ENCODE assay signal across 12 cellular contexts in the genomic region with DNA sequence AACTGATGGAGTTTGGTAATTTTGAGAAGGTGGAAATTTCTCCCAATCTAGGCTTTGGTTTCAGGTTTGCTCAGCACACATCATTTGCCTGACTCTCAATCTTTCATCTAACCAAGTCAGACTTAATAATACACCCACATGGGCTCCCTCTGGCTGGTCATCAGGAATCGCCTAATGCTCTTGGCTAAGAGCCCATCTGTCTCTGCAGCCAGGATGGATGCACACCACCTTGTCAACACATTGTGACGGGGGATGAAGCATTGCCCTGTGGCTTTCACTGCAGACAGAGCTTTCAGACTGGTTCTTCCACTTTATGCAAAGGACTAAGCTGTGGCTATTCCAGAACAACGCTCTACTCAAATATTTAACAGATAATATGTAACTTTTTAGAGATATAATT. TPM values are rescaled to one million over a fixed set of nuclear protein-coding genes. Genes with fewer than 3 reads are reported as not detected.
DNase-seq lines count a peak whose midpoint lies in the region; ATAC-seq, FAIRE-seq and TF ChIP-seq lines count a peak whose summit lies in the region.
"Had no signal": no experiment of that assay in that cellular context is flagged by ENCODE, and none has a peak within 500 bp of the region (broad histone marks: within the 10 kb centered on the region; RNA-seq: fewer than 3 reads in every experiment).

No MANE protein-coding gene starts in this region.

- CTCF ChIA-PET in GM12878 (lab: Yijun Ruan, JAX), result interaction anchor here (1.6 to 1.7 kb wide), 2 partner anchors 37 to 199 kb away, joined by 4 to 6 read pairs; a partner anchor contains a TSS

- no peak for TF ChIP-seq EP300 in GM12878 (IDR thresholded peaks at IDR 0.05; ENCODE audit: borderline replicate concordance in 1 of 2, control insufficient read depth in 1 of 2, low read depth in 2 of 2, low read length in 2 of 2)

- no peak for TF ChIP-seq POLR2A in GM12878 (IDR thresholded peaks at IDR 0.05; ENCODE audit: low read depth, low read length)

- no peaks in the 10 kb centered on the region for H3K9me3 ChIP-seq in GM12878 (replicated peaks; ENCODE audit: control insufficient read depth, insufficient read depth, low read length)
- H3K9me3 ChIP-seq in osteoblast (ENCODE audit: low read depth, low read length), result no peaks in the 10 kb centered on the region
- H3K9me3 ChIP-seq in kidney (ENCODE audit: control insufficient read depth in 1 of 2, low read length in 2 of 2), result no peaks in the 10 kb centered on the region

- peaks cover 6% of the 10 kb centered on the region; the same call in 1 of the 2 replicates for H3K4me1 ChIP-seq in GM12878 (ENCODE audit: control insufficient read depth, insufficient read depth, low read length)
- H3K4me1 ChIP-seq in osteoblast (ENCODE audit: insufficient read depth, low read length), result peaks cover 9% of the 10 kb centered on the region
- H3K4me1 ChIP-seq in kidney (ENCODE audit: control insufficient read depth in 1 of 2, insufficient read depth in 1 of 2, low read depth in 1 of 2, low read length in 2 of 2), result peaks cover 0 to 2% of the 10 kb centered on the region in 2 donors

- H3K36me3 ChIP-seq in GM12878 (ENCODE audit: control insufficient read depth in 2 of 2, insufficient read depth in 2 of 2, low read length in 1 of 2) (no peaks in the 10 kb centered on the region), osteoblast (ENCODE audit: insufficient read depth, low read length) (no peaks in the 10 kb centered on the region), kidney (ENCODE audit: control insufficient read depth in 1 of 2, insufficient read depth in 2 of 2, low read length in 2 of 2) (no peaks in the 10 kb centered on the region)

- TF ChIP-seq RAD21 in GM12878 (IDR thresholded peaks at IDR 0.05; ENCODE audit: insufficient read depth, low read depth, low read length), result no peak

- H3K4me1 Mint-ChIP-seq in activated T-cell treated with anti-CD3 and anti-CD28 coated beads, Interleukin-2, amount 50 U/mL, for 72 hours (ENCODE audit: low read depth), result peaks cover 6% of the 10 kb centered on the region

- peaks cover 2 to 3% of the 10 kb centered on the region in 2 donors for H3K9me3 Mint-ChIP-seq in activated T-cell treated with anti-CD3 and anti-CD28 coated beads, Interleukin-2, amount 50 U/mL, for 72 hours

- DNase-seq in DMS 273 (lab: John Stamatoyannopoulos, UW; ENCODE audit: unreplicated experiment) (peak; percentile 19), DMS 273 treated with DMSO at 0.1 percent for 48 hours (lab: John Stamatoyannopoulos, UW) (no peak), NCI-H510A (lab: John Stamatoyannopoulos, UW) (peak; percentile 29), GM12878 (ENCODE audit: low read depth, low spot score) (no peak), osteoblast (ENCODE audit: insufficient read length, low spot score, missing footprints) (peak; percentile 80), kidney (no peak)
- DNase-seq in activated CD4-positive, alpha-beta T cell treated with anti-CD3 and anti-CD28 coated beads, Interleukin-2, amount 50 U/mL, for 48 hours, result no peak
- no peak for DNase-seq in activated T-cell treated with anti-CD3 and anti-CD28 coated beads, Interleukin-2, amount 50 U/mL, for 72 hours
- DNase-seq: activated effector memory CD4-positive, alpha-beta T cell treated with Interleukin-2 at 50 U/mL for 16 hours; GDM1 had no signal

- H3K27ac ChIP-seq in GM12878 (ENCODE audit: control insufficient read depth, insufficient read depth) (no peak overlapping the region), osteoblast (ENCODE audit: low read depth, low read length) (no peak overlapping the region), kidney (ENCODE audit: low read depth in 2 of 2, low read length in 2 of 2) (no peak overlapping the region)
- H3K27ac ChIP-seq: 22Rv1 had no signal

- TF ChIP-seq CTCF in GM12878 (IDR thresholded peaks at IDR 0.05 in 2 of 3, conservative IDR thresholded peaks at IDR 0.05 in 1 of 3; ENCODE audit: control insufficient read depth in 2 of 3, extremely low read depth in 1 of 3, insufficient read depth in 1 of 3, low read depth in 3 of 3, low read length in 3 of 3) (no peak), osteoblast (IDR thresholded peaks at IDR 0.05; ENCODE audit: extremely low read depth, low read depth, low read length) (no peak), kidney (IDR thresholded peaks at IDR 0.05; ENCODE audit: borderline replicate concordance, extremely low read depth, insufficient read depth) (no peak)

- H3K27me3 ChIP-seq in GM12878 (replicated peaks in 1 of 2; ENCODE audit: control insufficient read depth in 2 of 2, insufficient read depth in 2 of 2, low read length in 1 of 2) (no peaks in the 10 kb centered on the region), osteoblast (ENCODE audit: insufficient read depth, low read length) (peaks cover 2% of the 10 kb centered on the region)

- H3K36me3 Mint-ChIP-seq in activated T-cell treated with anti-CD3 and anti-CD28 coated beads, Interleukin-2, amount 50 U/mL, for 72 hours (ENCODE audit: insufficient read depth in 2 of 2), result peaks cover 3 to 4% of the 10 kb centered on the region in 2 donors

- no peaks in the 10 kb centered on the region for H4K20me1 ChIP-seq in GM12878 (ENCODE audit: control insufficient read depth, insufficient read depth)
- no peaks in the 10 kb centered on the region for H4K20me1 ChIP-seq in osteoblast (ENCODE audit: insufficient read depth, low read length)

- no TSS peak for BruUV-seq in GM12878 (replicated peaks; lab: Mats Ljungman, UMichigan)

- no peak for ATAC-seq in GM12878
- no peak for ATAC-seq in activated T-cell treated with anti-CD3 and anti-CD28 coated beads, Interleukin-2, amount 50 U/mL, for 72 hours (replicated peaks in 1 of 2)

- peaks cover 15% of the 10 kb centered on the region for H3K27me3 Mint-ChIP-seq in activated T-cell treated with anti-CD3 and anti-CD28 coated beads, Interleukin-2, amount 50 U/mL, for 72 hours (ENCODE audit: low read depth)

- 48% methylated on average over 3 of the region's 3 CpGs for WGBS in GM12878 (ENCODE audit: insufficient coverage, insufficient replicate concordance, low lambda C conversion rate, missing lambda C conversion rate)

- intact Hi-C loops in GM12878 (cut with micrococcal nuclease; ENCODE audit: unreplicated experiment) (no loop called here), kidney (cut with DNase I) (no loop called here)

- H3K27ac Mint-ChIP-seq in activated T-cell treated with anti-CD3 and anti-CD28 coated beads, Interleukin-2, amount 50 U/mL, for 72 hours, result no peak overlapping the region
- H3K27ac Mint-ChIP-seq: dendritic cell treated with granulocyte-macrophage colony-stimulating factor and Interleukin-4, amounts not matched to agents 40 ng/mL and 50 ng/mL, for 4 days had no signal

- SMC1A ChIA-PET in GM12878 (lab: Charles Lee; ENCODE audit: uncharacterized antibody, unreplicated experiment), result interaction anchor here (2.1 to 3.5 kb wide), 2 partner anchors 148 to 199 kb away, joined by 5 to 11 read pairs; a partner anchor contains a TSS

- in situ Hi-C loops in GM12878 (cut with MboI), result loop anchor here (5.0 to 25.0 kb wide), 2 partner anchors 198 to 1923 kb away; a partner anchor contains a TSS

- RAD21 ChIA-PET in GM12878 (lab: Charles Lee; ENCODE audit: unreplicated experiment), result no interaction called here

- POLR2A ChIA-PET in GM12878 (lab: Charles Lee), result no interaction called here

- H3K79me2 ChIP-seq in GM12878 (ENCODE audit: control insufficient read depth, insufficient read depth, low read length), result peaks cover 18% of the 10 kb centered on the region
- peaks cover 5% of the 10 kb centered on the region for H3K79me2 ChIP-seq in osteoblast (ENCODE audit: insufficient read depth, low read length)

- FAIRE-seq in GM12878 (lab: Jason Lieb, UNC) (no peak), kidney (lab: Jason Lieb, UNC) (no peak)

- no peak overlapping the region for H3K9ac ChIP-seq in GM12878 (ENCODE audit: control insufficient read depth, insufficient read depth, low read length)
- no peak overlapping the region for H3K9ac ChIP-seq in kidney (ENCODE audit: low read length in 2 of 2)

- H2AFZ ChIP-seq in GM12878 (ENCODE audit: control insufficient read depth, low read depth, low read length) (no peak overlapping the region), osteoblast (ENCODE audit: low read length) (no peak overlapping the region)

- no peak overlapping the region for H3K4me3 Mint-ChIP-seq in activated T-cell treated with anti-CD3 and anti-CD28 coated beads, Interleukin-2, amount 50 U/mL, for 72 hours
- H3K4me3 Mint-ChIP-seq: dendritic cell treated with granulocyte-macrophage colony-stimulating factor and Interleukin-4, amounts not matched to agents 40 ng/mL and 50 ng/mL, for 4 days had no signal

- H3K4me2 ChIP-seq in GM12878 (ENCODE audit: control insufficient read depth, insufficient read depth) (no peak overlapping the region), osteoblast (ENCODE audit: insufficient read depth, low read length) (no peak overlapping the region)

- no peak overlapping the region for H3K4me3 ChIP-seq in GM12878
- no peak overlapping the region for H3K4me3 ChIP-seq in osteoblast (ENCODE audit: insufficient read depth, low read length)
- no peak overlapping the region for H3K4me3 ChIP-seq in kidney (ENCODE audit: low read length in 2 of 2)

TF ChIP-seq in GM12878, 131 proteins besides CTCF, POLR2A, EP300 and RAD21 (continues in another document):
- no peak for TF ChIP-seq POLR2AphosphoS2 (IDR thresholded peaks at IDR 0.05; ENCODE audit: low read depth, low read length)
- no peak for TF ChIP-seq BCL11A (IDR thresholded peaks at IDR 0.05; ENCODE audit: low read depth, low read length)

RNA-seq across cellular contexts. Expression of a gene that starts 3.0 kb away (rescaled TPM):
- total RNA-seq in GM12878 (2013; cell fraction: nucleolus; rRNA removed), result 8.3 and 10.8 TPM in 2 replicates
- total RNA-seq in GM12878 (2014; rRNA removed), result 10.6 and 13.8 TPM in 2 replicates
- total RNA-seq in GM12878 (2014; rRNA removed; fragmentation: Illumina TruSeq; extraction: Trizol), result 40.6 and 42.2 TPM in 2 replicates
- 29.8 and 34.3 TPM in 2 replicates for total RNA-seq in GM12878 (2021)
- polyA plus RNA-seq in GM12878 (2011; ENCODE audit: low read depth), result 6.8 TPM
- polyA plus RNA-seq in GM12878 (2011; rRNA removed), result 31.6 and 54.1 TPM in 2 replicates
- polyA plus RNA-seq in GM12878 (2011; cell fraction: cytosol; rRNA removed), result 5.1 and 5.4 TPM in 2 replicates
- 5.7 and 8.7 TPM in 2 replicates for polyA plus RNA-seq in GM12878 (2011; cell fraction: nucleus; rRNA removed)
- polyA plus RNA-seq in GM12878 (2012), result 17.0 and 25.4 TPM in 2 replicates
- 40.5 and 45.1 TPM in 2 replicates for polyA plus RNA-seq in GM12878 (2014; fragmentation: Illumina TruSeq; extraction: Trizol)
- 1 to 10 TPM; 5.6 to 6.6 TPM for polyA plus RNA-seq in GM12878 (2014; fragmentation: Nextera tagmentation; extraction: Ambion mirVana)
- 9.7 and 18.1 TPM in 2 replicates for polyA plus RNA-seq in GM12878 (2014; rRNA removed)
- 10 to 100 TPM; 12.7 to 13.4 TPM for polyA plus RNA-seq in GM12878 (2016; fragmentation: Nextera tagmentation; extraction: Ambion mirVana)
- 4.6 and 5.6 TPM in 2 replicates for polyA minus RNA-seq in GM12878 (2011; rRNA and poly(A)+ RNA removed)
- 10.6 and 11.1 TPM in 2 replicates for polyA minus RNA-seq in GM12878 (2011; cell fraction: cytosol; rRNA and poly(A)+ RNA removed)
- polyA minus RNA-seq in GM12878 (2011; cell fraction: nucleus; rRNA and poly(A)+ RNA removed), result 3.3 and 7.4 TPM in 2 replicates
- total RNA-seq in osteoblast, result 27.5 and 42.4 TPM in 2 replicates
- 10 to 100 TPM; 22.8 to 58.2 TPM for total RNA-seq in activated T-cell treated with anti-CD3 and anti-CD28 coated beads, Interleukin-2, amount 50 U/mL, for 72 hours
- total RNA-seq in kidney, result 40.1 TPM
- 13.9 TPM for polyA plus RNA-seq in kidney (ENCODE audit: insufficient read depth, low read depth, low replicate concordance)

Comparison
In these comparisons a context has a peak if more than half of its experiments do, and no peak if none do; other contexts are left out.
1. DNase-seq: peak in DMS 273 (single experiment), NCI-H510A (single experiment) and osteoblast (single experiment); none in DMS 273 treated with DMSO at 0.1 percent for 48 hours (single experiment), GM12878 (single experiment), activated CD4-positive, alpha-beta T cell treated with anti-CD3 and anti-CD28 coated beads, Interleukin-2, amount 50 U/mL, for 48 hours (0 of 2), activated T-cell treated with anti-CD3 and anti-CD28 coated beads, Interleukin-2, amount 50 U/mL, for 72 hours (0 of 2) and kidney (single experiment).